Comparison of ENCODE assay signal across 1 cellular context in genomic region chr7:27745064-27745583, GRCh38.
TF ChIP-seq lines count a peak whose summit lies in the region.

No MANE protein-coding gene starts in this region.

TF ChIP-seq in HepG2, 621 proteins besides CTCF, POLR2A, EP300 and RAD21 (continued from another document and continues in another):
- TF ChIP-seq ZBTB40 (IDR thresholded peaks at IDR 0.05), result no peak
- TF ChIP-seq ZBTB40 (CRISPR knock-in tag; IDR thresholded peaks at IDR 0.05), result no peak
- TF ChIP-seq ZNF414 (CRISPR knock-in tag; IDR thresholded peaks at IDR 0.05), result no peak
- no peak for TF ChIP-seq HNRNPH1 (optimal IDR thresholded peaks at IDR 0.05; ENCODE audit: low read depth, low read length)
- TF ChIP-seq CBX5 (CRISPR knock-in tag; IDR thresholded peaks at IDR 0.05; ENCODE audit: borderline replicate concordance), result no peak
- no peak for TF ChIP-seq EHMT2 (IDR thresholded peaks at IDR 0.05; ENCODE audit: borderline replicate concordance, low read depth, low read length)
- TF ChIP-seq ATF1 (CRISPR knock-in tag; IDR thresholded peaks at IDR 0.05), result no peak
- TF ChIP-seq NKX3-1 (CRISPR knock-in tag; IDR thresholded peaks at IDR 0.05), result no peak
- peak; percentile 66; the same call in 1 of the 2 replicates for TF ChIP-seq MIXL1 (CRISPR knock-in tag; IDR thresholded peaks at IDR 0.05)
- TF ChIP-seq YEATS2 (CRISPR knock-in tag; IDR thresholded peaks at IDR 0.05; ENCODE audit: borderline replicate concordance), result no peak
- TF ChIP-seq ATF7 (IDR thresholded peaks at IDR 0.05), result peak; percentile 16; the same call in 1 of the 2 replicates
- no peak for TF ChIP-seq ATF7 (CRISPR knock-in tag; IDR thresholded peaks at IDR 0.05)
- no peak for TF ChIP-seq NFE2L1 (CRISPR knock-in tag; IDR thresholded peaks at IDR 0.05; ENCODE audit: borderline replicate concordance)
- TF ChIP-seq NR2F2 (IDR thresholded peaks at IDR 0.05; ENCODE audit: borderline replicate concordance, low read depth), result 0 out of 2 replicates have a peak, but pooled peaks have one; percentile 25
- peak; percentile 66 for TF ChIP-seq STAG1 (CRISPR knock-in tag; IDR thresholded peaks at IDR 0.05)
- TF ChIP-seq REXO4 (CRISPR knock-in tag; IDR thresholded peaks at IDR 0.05; ENCODE audit: borderline replicate concordance), result no peak
- TF ChIP-seq ZNF563 (CRISPR knock-in tag; IDR thresholded peaks at IDR 0.05), result no peak
- peak; percentile 47; the same call in 1 of the 2 replicates for TF ChIP-seq POGZ (CRISPR knock-in tag; IDR thresholded peaks at IDR 0.05)
- TF ChIP-seq, protein P1, sequence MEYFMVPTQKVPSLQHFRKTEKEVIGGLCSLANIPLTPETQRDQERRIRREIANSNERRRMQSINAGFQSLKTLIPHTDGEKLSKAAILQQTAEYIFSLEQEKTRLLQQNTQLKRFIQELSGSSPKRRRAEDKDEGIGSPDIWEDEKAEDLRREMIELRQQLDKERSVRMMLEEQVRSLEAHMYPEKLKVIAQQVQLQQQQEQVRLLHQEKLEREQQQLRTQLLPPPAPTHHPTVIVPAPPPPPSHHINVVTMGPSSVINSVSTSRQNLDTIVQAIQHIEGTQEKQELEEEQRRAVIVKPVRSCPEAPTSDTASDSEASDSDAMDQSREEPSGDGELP (IDR thresholded peaks at IDR 0.05; ENCODE audit: borderline replicate concordance, low read depth), result no peak
- no peak for TF ChIP-seq PAX8 (CRISPR knock-in tag; IDR thresholded peaks at IDR 0.05; ENCODE audit: borderline replicate concordance)
- TF ChIP-seq ELF3 (CRISPR knock-in tag; IDR thresholded peaks at IDR 0.05), result 0 out of 2 replicates have a peak, but pooled peaks have one; percentile 23
- no peak for TF ChIP-seq ZNF891 (CRISPR knock-in tag; IDR thresholded peaks at IDR 0.05)
- no peak for TF ChIP-seq NONO (IDR thresholded peaks at IDR 0.05)
- TF ChIP-seq NONO (CRISPR knock-in tag; conservative IDR thresholded peaks at IDR 0.05), result no peak
- no peak for TF ChIP-seq DPF2 (CRISPR knock-in tag; IDR thresholded peaks at IDR 0.05; ENCODE audit: borderline replicate concordance, low read depth)
- TF ChIP-seq LCORL (IDR thresholded peaks at IDR 0.05), result peak; percentile 66; the same call in 1 of the 2 replicates
- no peak for TF ChIP-seq LCORL (CRISPR knock-in tag; IDR thresholded peaks at IDR 0.05)
- TF ChIP-seq ZNF263 (CRISPR knock-in tag; IDR thresholded peaks at IDR 0.05), result no peak
- no peak for TF ChIP-seq MAX (IDR thresholded peaks at IDR 0.05)
- peak; percentile 33; the same call in 1 of the 2 replicates for TF ChIP-seq FOSL2 (CRISPR knock-in tag; IDR thresholded peaks at IDR 0.05)
- TF ChIP-seq U2AF1 (optimal IDR thresholded peaks at IDR 0.05; ENCODE audit: low read depth, low read length), result no peak
- TF ChIP-seq MED13 (CRISPR knock-in tag; IDR thresholded peaks at IDR 0.05), result no peak
- TF ChIP-seq SMAD9 (CRISPR knock-in tag; IDR thresholded peaks at IDR 0.05), result no peak
- TF ChIP-seq RXRB (CRISPR knock-in tag; IDR thresholded peaks at IDR 0.05; ENCODE audit: borderline replicate concordance), result no peak
- TF ChIP-seq ZNF740 (CRISPR knock-in tag; IDR thresholded peaks at IDR 0.05), result no peak
- no peak for TF ChIP-seq NFIB (CRISPR knock-in tag; IDR thresholded peaks at IDR 0.05; ENCODE audit: borderline replicate concordance)
- TF ChIP-seq, protein P2, sequence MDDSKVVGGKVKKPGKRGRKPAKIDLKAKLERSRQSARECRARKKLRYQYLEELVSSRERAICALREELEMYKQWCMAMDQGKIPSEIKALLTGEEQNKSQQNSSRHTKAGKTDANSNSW (CRISPR knock-in tag; IDR thresholded peaks at IDR 0.05; ENCODE audit: borderline replicate concordance), result no peak
- TF ChIP-seq, protein P3, sequence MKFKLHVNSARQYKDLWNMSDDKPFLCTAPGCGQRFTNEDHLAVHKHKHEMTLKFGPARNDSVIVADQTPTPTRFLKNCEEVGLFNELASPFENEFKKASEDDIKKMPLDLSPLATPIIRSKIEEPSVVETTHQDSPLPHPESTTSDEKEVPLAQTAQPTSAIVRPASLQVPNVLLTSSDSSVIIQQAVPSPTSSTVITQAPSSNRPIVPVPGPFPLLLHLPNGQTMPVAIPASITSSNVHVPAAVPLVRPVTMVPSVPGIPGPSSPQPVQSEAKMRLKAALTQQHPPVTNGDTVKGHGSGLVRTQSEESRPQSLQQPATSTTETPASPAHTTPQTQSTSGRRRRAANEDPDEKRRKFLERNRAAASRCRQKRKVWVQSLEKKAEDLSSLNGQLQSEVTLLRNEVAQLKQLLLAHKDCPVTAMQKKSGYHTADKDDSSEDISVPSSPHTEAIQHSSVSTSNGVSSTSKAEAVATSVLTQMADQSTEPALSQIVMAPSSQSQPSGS (CRISPR knock-in tag; IDR thresholded peaks at IDR 0.05), result no peak; the same call in 1 of the 2 replicates
- no peak for TF ChIP-seq ZMYM3 (CRISPR knock-in tag; IDR thresholded peaks at IDR 0.05)
- TF ChIP-seq GTF2F1 (IDR thresholded peaks at IDR 0.05; ENCODE audit: low read length), result no peak
- no peak for TF ChIP-seq NFKB2 (CRISPR knock-in tag; IDR thresholded peaks at IDR 0.05; ENCODE audit: borderline replicate concordance)
- TF ChIP-seq CEBPG (CRISPR knock-in tag; IDR thresholded peaks at IDR 0.05), result peak; percentile 53
- TF ChIP-seq ZNF607 (CRISPR knock-in tag; IDR thresholded peaks at IDR 0.05; ENCODE audit: borderline replicate concordance), result no peak
- TF ChIP-seq ZNF674 (CRISPR knock-in tag; IDR thresholded peaks at IDR 0.05; ENCODE audit: low read depth), result no peak
- no peak for TF ChIP-seq HMG20B (CRISPR knock-in tag; conservative IDR thresholded peaks at IDR 0.05)
- TF ChIP-seq ZNF619 (CRISPR knock-in tag; IDR thresholded peaks at IDR 0.05), result no peak
- TF ChIP-seq ZNF510 (CRISPR knock-in tag; IDR thresholded peaks at IDR 0.05; ENCODE audit: low read depth), result no peak
- peak; percentile 71 for TF ChIP-seq SAP130 (CRISPR knock-in tag; IDR thresholded peaks at IDR 0.05; ENCODE audit: low read depth)
- no peak for TF ChIP-seq ZNF160 (CRISPR knock-in tag; IDR thresholded peaks at IDR 0.05)
- TF ChIP-seq, protein P4, sequence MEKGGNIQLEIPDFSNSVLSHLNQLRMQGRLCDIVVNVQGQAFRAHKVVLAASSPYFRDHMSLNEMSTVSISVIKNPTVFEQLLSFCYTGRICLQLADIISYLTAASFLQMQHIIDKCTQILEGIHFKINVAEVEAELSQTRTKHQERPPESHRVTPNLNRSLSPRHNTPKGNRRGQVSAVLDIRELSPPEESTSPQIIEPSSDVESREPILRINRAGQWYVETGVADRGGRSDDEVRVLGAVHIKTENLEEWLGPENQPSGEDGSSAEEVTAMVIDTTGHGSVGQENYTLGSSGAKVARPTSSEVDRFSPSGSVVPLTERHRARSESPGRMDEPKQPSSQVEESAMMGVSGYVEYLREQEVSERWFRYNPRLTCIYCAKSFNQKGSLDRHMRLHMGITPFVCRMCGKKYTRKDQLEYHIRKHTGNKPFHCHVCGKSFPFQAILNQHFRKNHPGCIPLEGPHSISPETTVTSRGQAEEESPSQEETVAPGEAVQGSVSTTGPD (CRISPR knock-in tag; IDR thresholded peaks at IDR 0.05), result no peak
- no peak for TF ChIP-seq ZNF660 (CRISPR knock-in tag; IDR thresholded peaks at IDR 0.05; ENCODE audit: borderline replicate concordance, low read depth)
- TF ChIP-seq, protein P5, sequence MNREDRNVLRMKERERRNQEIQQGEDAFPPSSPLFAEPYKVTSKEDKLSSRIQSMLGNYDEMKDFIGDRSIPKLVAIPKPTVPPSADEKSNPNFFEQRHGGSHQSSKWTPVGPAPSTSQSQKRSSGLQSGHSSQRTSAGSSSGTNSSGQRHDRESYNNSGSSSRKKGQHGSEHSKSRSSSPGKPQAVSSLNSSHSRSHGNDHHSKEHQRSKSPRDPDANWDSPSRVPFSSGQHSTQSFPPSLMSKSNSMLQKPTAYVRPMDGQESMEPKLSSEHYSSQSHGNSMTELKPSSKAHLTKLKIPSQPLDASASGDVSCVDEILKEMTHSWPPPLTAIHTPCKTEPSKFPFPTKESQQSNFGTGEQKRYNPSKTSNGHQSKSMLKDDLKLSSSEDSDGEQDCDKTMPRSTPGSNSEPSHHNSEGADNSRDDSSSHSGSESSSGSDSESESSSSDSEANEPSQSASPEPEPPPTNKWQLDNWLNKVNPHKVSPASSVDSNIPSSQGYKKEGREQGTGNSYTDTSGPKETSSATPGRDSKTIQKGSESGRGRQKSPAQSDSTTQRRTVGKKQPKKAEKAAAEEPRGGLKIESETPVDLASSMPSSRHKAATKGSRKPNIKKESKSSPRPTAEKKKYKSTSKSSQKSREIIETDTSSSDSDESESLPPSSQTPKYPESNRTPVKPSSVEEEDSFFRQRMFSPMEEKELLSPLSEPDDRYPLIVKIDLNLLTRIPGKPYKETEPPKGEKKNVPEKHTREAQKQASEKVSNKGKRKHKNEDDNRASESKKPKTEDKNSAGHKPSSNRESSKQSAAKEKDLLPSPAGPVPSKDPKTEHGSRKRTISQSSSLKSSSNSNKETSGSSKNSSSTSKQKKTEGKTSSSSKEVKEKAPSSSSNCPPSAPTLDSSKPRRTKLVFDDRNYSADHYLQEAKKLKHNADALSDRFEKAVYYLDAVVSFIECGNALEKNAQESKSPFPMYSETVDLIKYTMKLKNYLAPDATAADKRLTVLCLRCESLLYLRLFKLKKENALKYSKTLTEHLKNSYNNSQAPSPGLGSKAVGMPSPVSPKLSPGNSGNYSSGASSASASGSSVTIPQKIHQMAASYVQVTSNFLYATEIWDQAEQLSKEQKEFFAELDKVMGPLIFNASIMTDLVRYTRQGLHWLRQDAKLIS (CRISPR knock-in tag; IDR thresholded peaks at IDR 0.05), result no peak
- TF ChIP-seq ZNF788 (CRISPR knock-in tag; IDR thresholded peaks at IDR 0.05; ENCODE audit: borderline replicate concordance), result no peak
- TF ChIP-seq NCOA1 (CRISPR knock-in tag; IDR thresholded peaks at IDR 0.05), result no peak
